1 cellular context compared by ENCODE assay signal in genomic region chr16:67651847-67652246, GRCh38.
TF ChIP-seq lines count a peak whose summit lies in the region.

No MANE protein-coding gene starts in this region.

TF ChIP-seq in SK-N-SH, 30 proteins besides CTCF, POLR2A, EP300 and RAD21 (continued from another document):
- TF ChIP-seq CHD2 (IDR thresholded peaks at IDR 0.05; ENCODE audit: low read length, partially characterized antibody) (no peak), POLR2AphosphoS5 (IDR thresholded peaks at IDR 0.05; ENCODE audit: low read depth, low read length) (no peak), RFX5 (IDR thresholded peaks at IDR 0.05; ENCODE audit: low read length) (no peak), FOXJ3 (CRISPR knock-in tag; IDR thresholded peaks at IDR 0.05) (no peak)
- TF ChIP-seq, protein P1, sequence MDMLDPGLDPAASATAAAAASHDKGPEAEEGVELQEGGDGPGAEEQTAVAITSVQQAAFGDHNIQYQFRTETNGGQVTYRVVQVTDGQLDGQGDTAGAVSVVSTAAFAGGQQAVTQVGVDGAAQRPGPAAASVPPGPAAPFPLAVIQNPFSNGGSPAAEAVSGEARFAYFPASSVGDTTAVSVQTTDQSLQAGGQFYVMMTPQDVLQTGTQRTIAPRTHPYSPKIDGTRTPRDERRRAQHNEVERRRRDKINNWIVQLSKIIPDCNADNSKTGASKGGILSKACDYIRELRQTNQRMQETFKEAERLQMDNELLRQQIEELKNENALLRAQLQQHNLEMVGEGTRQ (IDR thresholded peaks at IDR 0.05; ENCODE audit: borderline replicate concordance, low read depth, low read length), result no peak
